15 cellular contexts compared by ENCODE assay signal in the genomic region with DNA sequence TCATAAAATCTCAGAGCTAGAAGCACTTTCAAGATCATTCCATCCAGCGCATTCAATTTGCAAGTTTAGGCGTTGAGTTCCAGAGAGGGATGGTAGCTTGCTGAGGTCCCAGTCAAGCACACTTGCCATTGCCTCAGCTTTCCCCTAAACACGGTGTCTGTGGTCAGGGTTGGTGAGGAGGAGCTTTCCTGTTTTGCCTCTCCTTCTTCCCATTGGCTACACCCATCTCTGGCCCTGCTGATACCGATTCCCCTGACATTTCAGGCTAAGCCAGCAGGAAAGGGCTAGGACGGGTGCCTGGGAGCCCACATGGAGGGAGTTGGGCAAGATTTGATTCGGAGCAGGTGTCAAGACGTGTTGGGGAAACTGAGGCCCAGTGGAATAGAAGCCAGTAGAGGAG. TPM values are rescaled to one million over a fixed set of nuclear protein-coding genes. Genes with fewer than 3 reads are reported as not detected.
"Had no signal": no experiment of that assay in that cellular context is flagged by ENCODE, and none has a peak within 500 bp of the region (broad histone marks: within the 10 kb centered on the region; RNA-seq: fewer than 3 reads in every experiment).

No MANE protein-coding gene starts in this region.

- H3K36me3 Mint-ChIP-seq: activated CD4-positive, alpha-beta memory T cell treated with anti-CD3 and anti-CD28 coated beads for 36 hours; activated CD8-positive, alpha-beta memory T cell treated with anti-CD3 and anti-CD28 coated beads, Interleukin-2, amount 10 ng/mL, durations not matched to agents 7 days and 5 days; memory B cell; natural killer cell treated with Interleukin-12 subunit alpha and Interleukin-12 subunit beta and Interleukin-15 and Interleukin-18, amount 100 ng/mL, for 72 hours had no signal

- H3K27ac Mint-ChIP-seq: activated CD4-positive, alpha-beta memory T cell treated with anti-CD3 and anti-CD28 coated beads for 36 hours; activated CD4-positive, alpha-beta T cell treated with anti-CD3 and anti-CD28 coated beads for 36 hours; activated CD8-positive, alpha-beta memory T cell treated with anti-CD3 and anti-CD28 coated beads, Interleukin-2, amount 10 ng/mL, durations not matched to agents 7 days and 5 days; activated naive CD4-positive, alpha-beta T cell treated with anti-CD3 and anti-CD28 coated beads for 36 hours; activated T-helper 2 cell treated with anti-CD3 and anti-CD28 coated beads, Interferon-gamma antibody, Interleukin-2, Interleukin-4, amounts not matched to agents 10 μg/mL and 5 μg/mL and 100 μg/mL, durations not matched to agents 14 hours and 24 hours and 36 hours; memory B cell; natural killer cell treated with Interleukin-12 subunit alpha and Interleukin-12 subunit beta and Interleukin-15 and Interleukin-18, amount 100 ng/mL, for 72 hours; T-helper 2 cell treated with Interferon-gamma antibody and Interleukin-4, amounts not matched to agents 5 μg/mL and 100 μg/mL, for 36 hours had no signal

- H3K27ac ChIP-seq: thoracic aorta, WERI-Rb-1 had no signal

- H3K4me1 Mint-ChIP-seq: activated CD4-positive, alpha-beta T cell treated with anti-CD3 and anti-CD28 coated beads for 36 hours; activated CD8-positive, alpha-beta memory T cell treated with anti-CD3 and anti-CD28 coated beads, Interleukin-2, amount 10 ng/mL, durations not matched to agents 7 days and 5 days; memory B cell had no signal

- H3K4me3 ChIP-seq: gastroesophageal sphincter, thoracic aorta had no signal

- DNase-seq: activated CD4-positive, alpha-beta memory T cell treated with anti-CD3 and anti-CD28 coated beads for 36 hours; activated CD4-positive, alpha-beta T cell treated with anti-CD3 and anti-CD28 coated beads for 36 hours; activated CD8-positive, alpha-beta memory T cell treated with anti-CD3 and anti-CD28 coated beads, Interleukin-2, amount 10 ng/mL, durations not matched to agents 7 days and 5 days; activated naive CD4-positive, alpha-beta T cell treated with anti-CD3 and anti-CD28 coated beads for 36 hours; activated T-cell treated with anti-CD3 and anti-CD28 coated beads, Interleukin-2, amount 50 U/mL, for 1 hour; kidney; left ventricle myocardium superior; stimulated activated CD4-positive, alpha-beta T cell treated with anti-CD3 and anti-CD28 coated beads, Interleukin-1b, Interleukin-23, amount 100 ng/mL, for 48 hours had no signal

- H3K27me3 ChIP-seq: gastroesophageal sphincter had no signal

- H3K9me3 Mint-ChIP-seq: activated CD4-positive, alpha-beta memory T cell treated with anti-CD3 and anti-CD28 coated beads for 36 hours; activated naive CD4-positive, alpha-beta T cell treated with anti-CD3 and anti-CD28 coated beads for 36 hours; activated T-helper 2 cell treated with anti-CD3 and anti-CD28 coated beads, Interferon-gamma antibody, Interleukin-2, Interleukin-4, amounts not matched to agents 10 μg/mL and 5 μg/mL and 100 μg/mL, durations not matched to agents 14 hours and 24 hours and 36 hours; memory B cell; natural killer cell treated with Interleukin-12 subunit alpha and Interleukin-12 subunit beta and Interleukin-15 and Interleukin-18, amount 100 ng/mL, for 72 hours; T-helper 2 cell treated with Interferon-gamma antibody and Interleukin-4, amounts not matched to agents 5 μg/mL and 100 μg/mL, for 36 hours had no signal

- H3K9me3 ChIP-seq: gastroesophageal sphincter, thoracic aorta had no signal

- ATAC-seq: activated CD4-positive, alpha-beta T cell treated with anti-CD3 and anti-CD28 coated beads for 36 hours; activated CD8-positive, alpha-beta memory T cell treated with anti-CD3 and anti-CD28 coated beads, Interleukin-2, amount 10 ng/mL, durations not matched to agents 7 days and 5 days; natural killer cell treated with Interleukin-12 subunit alpha and Interleukin-12 subunit beta and Interleukin-15 and Interleukin-18, amount 100 ng/mL, for 72 hours had no signal

- H3K4me3 Mint-ChIP-seq: activated CD4-positive, alpha-beta memory T cell treated with anti-CD3 and anti-CD28 coated beads for 36 hours; activated CD4-positive, alpha-beta T cell treated with anti-CD3 and anti-CD28 coated beads for 36 hours; activated CD8-positive, alpha-beta memory T cell treated with anti-CD3 and anti-CD28 coated beads, Interleukin-2, amount 10 ng/mL, durations not matched to agents 7 days and 5 days; activated naive CD4-positive, alpha-beta T cell treated with anti-CD3 and anti-CD28 coated beads for 36 hours; memory B cell; natural killer cell treated with Interleukin-12 subunit alpha and Interleukin-12 subunit beta and Interleukin-15 and Interleukin-18, amount 100 ng/mL, for 72 hours; T-helper 2 cell treated with Interferon-gamma antibody and Interleukin-4, amounts not matched to agents 5 μg/mL and 100 μg/mL, for 36 hours had no signal

RNA-seq across cellular contexts. Expression of gene NFATC4, which starts 9.1 kb away (rescaled TPM):
- total RNA-seq: activated CD4-positive, alpha-beta memory T cell treated with anti-CD3 and anti-CD28 coated beads for 36 hours; natural killer cell treated with Interleukin-12 subunit alpha and Interleukin-12 subunit beta and Interleukin-15 and Interleukin-18, amount 100 ng/mL, for 72 hours had no signal
